Comparison of ENCODE assay signal across 8 cellular contexts in genomic region chr1:9069324-9070100, GRCh38. TPM values are rescaled to one million over a fixed set of nuclear protein-coding genes. Genes with fewer than 3 reads are reported as not detected.
DNase-seq lines count a peak whose midpoint lies in the region; ATAC-seq, FAIRE-seq and TF ChIP-seq lines count a peak whose summit lies in the region.

A gene with protein sequence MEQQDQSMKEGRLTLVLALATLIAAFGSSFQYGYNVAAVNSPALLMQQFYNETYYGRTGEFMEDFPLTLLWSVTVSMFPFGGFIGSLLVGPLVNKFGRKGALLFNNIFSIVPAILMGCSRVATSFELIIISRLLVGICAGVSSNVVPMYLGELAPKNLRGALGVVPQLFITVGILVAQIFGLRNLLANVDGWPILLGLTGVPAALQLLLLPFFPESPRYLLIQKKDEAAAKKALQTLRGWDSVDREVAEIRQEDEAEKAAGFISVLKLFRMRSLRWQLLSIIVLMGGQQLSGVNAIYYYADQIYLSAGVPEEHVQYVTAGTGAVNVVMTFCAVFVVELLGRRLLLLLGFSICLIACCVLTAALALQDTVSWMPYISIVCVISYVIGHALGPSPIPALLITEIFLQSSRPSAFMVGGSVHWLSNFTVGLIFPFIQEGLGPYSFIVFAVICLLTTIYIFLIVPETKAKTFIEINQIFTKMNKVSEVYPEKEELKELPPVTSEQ (minus strand): TSS chr1:9069635. CDS start chr1:9069536, 99 bp downstream.

- no peaks in the 10 kb centered on the region for H3K9me3 ChIP-seq in K562 (replicated peaks; ENCODE audit: control insufficient read depth, insufficient read depth, low read depth, low read length)

- intact Hi-C loops in K562 (cut with micrococcal nuclease) = no loop called here

- TF ChIP-seq CTCF in HL-60 (IDR thresholded peaks at IDR 0.05; ENCODE audit: insufficient read depth, low read length) = no peak
- no peak for TF ChIP-seq CTCF in K562 (IDR thresholded peaks at IDR 0.05 in 2 of 3, conservative IDR thresholded peaks at IDR 0.05 in 1 of 3; ENCODE audit: insufficient read depth in 2 of 3, low read depth in 1 of 3, low read length in 3 of 3)

- H3K27ac ChIP-seq in HL-60 (replicated peaks) (peak within 1 kb of the TSS; percentile 84), K562 (ENCODE audit: extremely low read depth, low read depth, low read length) (no peak within 1 kb of the TSS)

- TF ChIP-seq EP300 in K562 (IDR thresholded peaks at IDR 0.05; ENCODE audit: low read length) = no peak

- ATAC-seq in GM21528 (IDR thresholded peaks at IDR 0.05; ENCODE audit: low FRiP score, unreplicated experiment) (peak; percentile 88), K562 (no peak)

- 20% methylated on average over 8 of the region's 8 CpGs for WGBS in K562 (ENCODE audit: insufficient coverage, low coverage, missing lambda C conversion rate)

- no TSS peak for BruUV-seq in K562 (replicated peaks; lab: Mats Ljungman, UMichigan)

- POLR2A ChIA-PET in K562 (lab: Yijun Ruan, JAX) = interaction anchor here (0.7 to 0.9 kb wide), 2 partner anchors 10 to 12 kb away, joined by 3 read pairs; no protein-coding TSS in a partner anchor

- H3K4me2 ChIP-seq in K562 (ENCODE audit: insufficient read depth, low read length) = no peak within 1 kb of the TSS

- peak within 1 kb of the TSS in 1 of 6 donors; percentile 17 for H3K27ac Mint-ChIP-seq in immature natural killer cell

- H3K9me1 ChIP-seq in K562 (ENCODE audit: control insufficient read depth, insufficient read depth, low read length) = no peaks in the 10 kb centered on the region

- peaks cover 0 to 4% (median 2%) of the 10 kb centered on the region in 3 donors for H3K27me3 Mint-ChIP-seq in immature natural killer cell (ENCODE audit: low read depth in 3 of 3)

- no peak within 1 kb of the TSS for H3K9ac ChIP-seq in K562 (ENCODE audit: insufficient read depth in 1 of 2, low read depth in 2 of 2, low read length in 2 of 2)

- no peaks in the 10 kb centered on the region for H4K20me1 ChIP-seq in K562 (replicated peaks; ENCODE audit: control insufficient read depth, insufficient read depth, low read length)

- no peaks in the 10 kb centered on the region for H3K36me3 Mint-ChIP-seq in immature natural killer cell

- peak; percentile 66 for DNase-seq in GM12891 (ENCODE audit: insufficient read length, low spot score)
- DNase-seq in HL-60 (ENCODE audit: low read depth in 1 of 2, low spot score in 1 of 2) = peak; percentile 73 to 84
- no peak for DNase-seq in K562 (ENCODE audit: extremely low read depth in 1 of 4, low spot score in 3 of 4)
- DNase-seq in myocyte (ENCODE audit: low read depth) = peak; percentile 93
- DNase-seq in cerebellar nuclear complex (lab: John Stamatoyannopoulos, UW) = no peak
- DNase-seq in T-helper 9 cell = no peak
- DNase-seq in immature natural killer cell = no peak

- FAIRE-seq in GM12891 (lab: Jason Lieb, UNC) = peak; percentile 92
- FAIRE-seq in K562 (lab: Jason Lieb, UNC) = no peak

- peak; percentile 92 for TF ChIP-seq POLR2A in GM12891 (IDR thresholded peaks at IDR 0.05; ENCODE audit: low read depth, low read length)
- no peak for TF ChIP-seq POLR2A in K562 (conservative IDR thresholded peaks at IDR 0.05)

- no peaks in the 10 kb centered on the region for H3K79me2 ChIP-seq in K562 (ENCODE audit: control insufficient read depth, insufficient read depth, low read length)

- no peaks in the 10 kb centered on the region for H3K9me3 Mint-ChIP-seq in immature natural killer cell

- in situ Hi-C loops in K562 (cut with MboI) = no loop called here

- CTCF ChIA-PET in K562 (lab: Yijun Ruan, JAX; ENCODE audit: low intra/inter-chr PET ratio) = no interaction called here

- H3K4me3 Mint-ChIP-seq in immature natural killer cell = no peak within 1 kb of the TSS

- no peak for TF ChIP-seq RAD21 in K562 (CRISPR knock-in tag; conservative IDR thresholded peaks at IDR 0.05 in 1 of 2, IDR thresholded peaks at IDR 0.05 in 1 of 2)

- H3K4me1 ChIP-seq in K562 (replicated peaks in 1 of 2; ENCODE audit: control insufficient read depth in 2 of 2, insufficient read depth in 2 of 2, low read length in 2 of 2) = peaks cover 0 to 14% of the 10 kb centered on the region in 2 experiments; a peak in 4 of 5 replicates

- H3K36me3 ChIP-seq in K562 (ENCODE audit: control insufficient read depth, insufficient read depth, low read length) = no peaks in the 10 kb centered on the region

- H3K4me3 ChIP-seq in HL-60 (replicated peaks; ENCODE audit: insufficient read depth, low read length) (peak within 1 kb of the TSS; percentile 38), K562 (no peak within 1 kb of the TSS)

- no peak within 1 kb of the TSS for H2AFZ ChIP-seq in K562 (ENCODE audit: low read depth, low read length)

- no peaks in the 10 kb centered on the region for H3K4me1 Mint-ChIP-seq in immature natural killer cell

- no peaks in the 10 kb centered on the region for H3K27me3 ChIP-seq in HL-60 (ENCODE audit: insufficient read depth, poor library complexity, severe bottlenecking)
- H3K27me3 ChIP-seq in K562 (ENCODE audit: control insufficient read depth in 2 of 2, insufficient read depth in 2 of 2, low read length in 2 of 2) = peaks cover 17 to 66% of the 10 kb centered on the region in 2 experiments

TF ChIP-seq in GM12891, 5 proteins besides CTCF, POLR2A, EP300 and RAD21:
- TF ChIP-seq POLR2AphosphoS5 (IDR thresholded peaks at IDR 0.05; ENCODE audit: low read depth, low read length) = peak; percentile 93
- no peak for TF ChIP-seq PAX5 (IDR thresholded peaks at IDR 0.05; ENCODE audit: insufficient read depth, low read length, severe bottlenecking)
- peak; percentile 100 for TF ChIP-seq SPI1 (IDR thresholded peaks at IDR 0.05; ENCODE audit: low read depth, low read length)
- TF ChIP-seq POU2F2 (IDR thresholded peaks at IDR 0.05; ENCODE audit: low read depth, low read length) = no peak
- TF ChIP-seq TAF1 (IDR thresholded peaks at IDR 0.05; ENCODE audit: low read depth, low read length) = peak; percentile 69; the same call in 1 of the 2 replicates
TF ChIP-seq in GM12891: peak in this region for 3.

TF ChIP-seq in K562, 482 proteins besides CTCF, POLR2A, EP300 and RAD21:
- TF ChIP-seq, protein P1, sequence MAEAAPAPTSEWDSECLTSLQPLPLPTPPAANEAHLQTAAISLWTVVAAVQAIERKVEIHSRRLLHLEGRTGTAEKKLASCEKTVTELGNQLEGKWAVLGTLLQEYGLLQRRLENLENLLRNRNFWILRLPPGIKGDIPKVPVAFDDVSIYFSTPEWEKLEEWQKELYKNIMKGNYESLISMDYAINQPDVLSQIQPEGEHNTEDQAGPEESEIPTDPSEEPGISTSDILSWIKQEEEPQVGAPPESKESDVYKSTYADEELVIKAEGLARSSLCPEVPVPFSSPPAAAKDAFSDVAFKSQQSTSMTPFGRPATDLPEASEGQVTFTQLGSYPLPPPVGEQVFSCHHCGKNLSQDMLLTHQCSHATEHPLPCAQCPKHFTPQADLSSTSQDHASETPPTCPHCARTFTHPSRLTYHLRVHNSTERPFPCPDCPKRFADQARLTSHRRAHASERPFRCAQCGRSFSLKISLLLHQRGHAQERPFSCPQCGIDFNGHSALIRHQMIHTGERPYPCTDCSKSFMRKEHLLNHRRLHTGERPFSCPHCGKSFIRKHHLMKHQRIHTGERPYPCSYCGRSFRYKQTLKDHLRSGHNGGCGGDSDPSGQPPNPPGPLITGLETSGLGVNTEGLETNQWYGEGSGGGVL (CRISPR knock-in tag; IDR thresholded peaks at IDR 0.05) = no peak
- 0 out of 2 replicates have a peak, but pooled peaks have one; percentile 28 for TF ChIP-seq SPI1 (IDR thresholded peaks at IDR 0.05; ENCODE audit: borderline replicate concordance, low read depth, low read length)

RNA-seq across cellular contexts. Expression of the gene that starts here (rescaled TPM):
- 67.7 TPM for polyA plus RNA-seq in GM12891 (2012; ENCODE audit: low read depth, missing spikeins)
- not detected in 2 replicates for total RNA-seq in K562 (2011; cell fraction: chromatin; rRNA removed; ENCODE audit: low replicate concordance)
- total RNA-seq in K562 (2011; cell fraction: nucleolus; rRNA removed) = not detected in 2 replicates
- total RNA-seq in K562 (2011; cell fraction: nucleoplasm; rRNA removed) = not detected in 2 replicates
- not detected in 2 replicates for total RNA-seq in K562 (2014; rRNA removed)
- total RNA-seq in K562 (2014; rRNA removed; fragmentation: Illumina TruSeq; extraction: Trizol) = not detected in 2 replicates
- total RNA-seq in K562 (2015; rRNA removed; fragmentation: Illumina TruSeq; extraction: Trizol) = not detected in 2 replicates
- 0.04 TPM in 1 of 2 replicates, not detected in the other for total RNA-seq in K562 (2021)
- polyA plus RNA-seq in K562 (2011; rRNA removed) = 0.08 TPM in 1 of 2 replicates, not detected in the other
- polyA plus RNA-seq in K562 (2011; cell fraction: cytosol; rRNA removed) = 0.04 TPM in 1 of 2 replicates, not detected in the other
- 0.54 TPM in 1 of 2 replicates, not detected in the other for polyA plus RNA-seq in K562 (2011; cell fraction: nucleus; rRNA removed)
- 0.03 and 0.06 TPM in 2 replicates for polyA plus RNA-seq in K562 (2012)
- polyA plus RNA-seq in K562 (2014; fragmentation: Illumina TruSeq; extraction: Trizol) = not detected in 2 replicates
- not detected for polyA plus RNA-seq in K562 (2014; fragmentation: Nextera tagmentation; extraction: Ambion mirVana)
- polyA plus RNA-seq in K562 (2014; rRNA removed) = not detected in 2 replicates
- not detected in 2 replicates for polyA minus RNA-seq in K562 (2011; rRNA and poly(A)+ RNA removed)
- not detected in 2 replicates for polyA minus RNA-seq in K562 (2011; cell fraction: cytosol; rRNA and poly(A)+ RNA removed)
- not detected in 2 replicates for polyA minus RNA-seq in K562 (2011; cell fraction: nucleus; rRNA and poly(A)+ RNA removed)
- total RNA-seq in myocyte = 11.1 and 12.6 TPM in 2 replicates
- 5.4 TPM for polyA plus RNA-seq in myocyte (2012)
- polyA plus RNA-seq in immature natural killer cell = under 1 TPM in 1 of 3 donors, not detected in 2; 0.07 TPM

Comparison
In these comparisons a context has a peak if more than half of its experiments do, and no peak if none do; other contexts are left out.
1. RNA of the gene that starts here (total RNA-seq): 11.1 to 12.6 TPM in myocyte; 0.04 TPM in K562; every median in the first group is over 10 times any median in the second.
2. DNase-seq: peak in GM12891 (single experiment), HL-60 (2 of 2) and myocyte (single experiment); none in K562 (0 of 4), cerebellar nuclear complex (0 of 2), T-helper 9 cell (single experiment) and immature natural killer cell (0 of 3).